In genomic region chr22:44838316-44839016, GRCh38 we compare ENCODE assay signal across 16 cellular contexts.
DNase-seq lines count a peak whose midpoint lies in the region; ATAC-seq and TF ChIP-seq lines count a peak whose summit lies in the region.
"Had no signal": no experiment of that assay in that cellular context is flagged by ENCODE, and none has a peak within 500 bp of the region (broad histone marks: within the 10 kb centered on the region; RNA-seq: fewer than 3 reads in every experiment).

No MANE protein-coding gene starts in this region.

- intact Hi-C loops in Right ventricle myocardium superior (cut with DNase I), result no loop called here
- intact Hi-C loops in CD14-positive monocyte (cut with micrococcal nuclease), result no loop called here
- intact Hi-C loops in posterior vena cava (cut with DNase I), result no loop called here
- intact Hi-C loops in colonic mucosa (cut with DNase I), result no loop called here

- no peak overlapping the region for H3K27ac Mint-ChIP-seq in CD14-positive monocyte
- no peak overlapping the region for H3K27ac Mint-ChIP-seq in activated CD8-positive, alpha-beta memory T cell treated with anti-CD3 and anti-CD28 coated beads, Interleukin-2, amount 10 ng/mL, durations not matched to agents 7 days and 5 days
- H3K27ac Mint-ChIP-seq: CD8-positive, alpha-beta T cell had no signal

- H3K36me3 ChIP-seq in right atrium auricular region (no peaks in the 10 kb centered on the region), SJCRH30 (no peaks in the 10 kb centered on the region), colonic mucosa (no peaks in the 10 kb centered on the region)
- H3K36me3 ChIP-seq: HAP-1 had no signal

- H3K27me3 ChIP-seq in right atrium auricular region (no peaks in the 10 kb centered on the region), SJCRH30 (no peaks in the 10 kb centered on the region), colonic mucosa (no peaks in the 10 kb centered on the region)

- H3K4me3 ChIP-seq in right atrium auricular region (no peak overlapping the region), SJCRH30 (no peak overlapping the region), colonic mucosa (no peak overlapping the region)
- H3K4me3 ChIP-seq: HAP-1 had no signal

- ATAC-seq in Right ventricle myocardium superior (ENCODE audit: poor library complexity), result peak; percentile 65
- ATAC-seq in activated CD8-positive, alpha-beta memory T cell treated with anti-CD3 and anti-CD28 coated beads, Interleukin-2, amount 10 ng/mL, durations not matched to agents 7 days and 5 days, result no peak
- ATAC-seq: CD8-positive, alpha-beta T cell; HepG2 had no signal

- no peak for DNase-seq in Right ventricle myocardium superior
- DNase-seq in right atrium auricular region (ENCODE audit: low spot score), result no peak
- peak; percentile 20 for DNase-seq in CD14-positive monocyte (ENCODE audit: low spot score)
- DNase-seq in SJCRH30, result peak; percentile 48 to 63
- DNase-seq in posterior vena cava (ENCODE audit: low spot score), result peak; percentile 54
- no peak for DNase-seq in activated CD4-positive, alpha-beta T cell treated with anti-CD3 and anti-CD28 coated beads, Interleukin-2, amount 50 U/mL, for 48 hours
- no peak for DNase-seq in colonic mucosa
- no peak for DNase-seq in activated CD8-positive, alpha-beta memory T cell treated with anti-CD3 and anti-CD28 coated beads, Interleukin-2, amount 10 ng/mL, durations not matched to agents 7 days and 5 days
- DNase-seq: ACHN; Caco-2; CD8-positive, alpha-beta T cell; DMS53; GF-D8 had no signal

- TF ChIP-seq CTCF in right atrium auricular region (IDR thresholded peaks at IDR 0.05) (no peak), CD14-positive monocyte (IDR thresholded peaks at IDR 0.05) (no peak), colonic mucosa (IDR thresholded peaks at IDR 0.05) (no peak)

- no peaks in the 10 kb centered on the region for H3K36me3 Mint-ChIP-seq in CD14-positive monocyte
- no peaks in the 10 kb centered on the region for H3K36me3 Mint-ChIP-seq in activated CD8-positive, alpha-beta memory T cell treated with anti-CD3 and anti-CD28 coated beads, Interleukin-2, amount 10 ng/mL, durations not matched to agents 7 days and 5 days
- H3K36me3 Mint-ChIP-seq: CD8-positive, alpha-beta T cell had no signal

- H3K9ac ChIP-seq in colonic mucosa (ENCODE audit: low read depth in 2 of 2, low read length in 2 of 2), result no peak overlapping the region

- H3K4me1 ChIP-seq in right atrium auricular region (no peaks in the 10 kb centered on the region), SJCRH30 (peaks cover 15% of the 10 kb centered on the region), colonic mucosa (no peaks in the 10 kb centered on the region)
- H3K4me1 ChIP-seq: Caco-2, HAP-1 had no signal

- no peak overlapping the region for H3K4me3 Mint-ChIP-seq in CD14-positive monocyte
- H3K4me3 Mint-ChIP-seq in activated CD8-positive, alpha-beta memory T cell treated with anti-CD3 and anti-CD28 coated beads, Interleukin-2, amount 10 ng/mL, durations not matched to agents 7 days and 5 days, result no peak overlapping the region
- H3K4me3 Mint-ChIP-seq: CD8-positive, alpha-beta T cell had no signal

- H3K27ac ChIP-seq in right atrium auricular region (no peak overlapping the region), SJCRH30 (peak overlapping the region; percentile 71), colonic mucosa (no peak overlapping the region)
- H3K27ac ChIP-seq: C4-2B had no signal

- H3K4me1 Mint-ChIP-seq in CD14-positive monocyte, result no peaks in the 10 kb centered on the region
- H3K4me1 Mint-ChIP-seq in activated CD8-positive, alpha-beta memory T cell treated with anti-CD3 and anti-CD28 coated beads, Interleukin-2, amount 10 ng/mL, durations not matched to agents 7 days and 5 days, result no peaks in the 10 kb centered on the region

- CTCF ChIA-PET in activated CD8-positive, alpha-beta memory T cell treated with anti-CD3 and anti-CD28 coated beads, Interleukin-2, amount 10 ng/mL, durations not matched to agents 7 days and 5 days (lab: Charles Lee), result no interaction called here

- H3K9me3 Mint-ChIP-seq in CD14-positive monocyte, result peaks cover 0 to 21% (median 18%) of the 10 kb centered on the region in 7 donors
- H3K9me3 Mint-ChIP-seq in activated CD8-positive, alpha-beta memory T cell treated with anti-CD3 and anti-CD28 coated beads, Interleukin-2, amount 10 ng/mL, durations not matched to agents 7 days and 5 days (ENCODE audit: low read depth), result peaks cover 6% of the 10 kb centered on the region

- peaks cover 4 to 14% (median 9%) of the 10 kb centered on the region in 3 donors for H3K27me3 Mint-ChIP-seq in CD14-positive monocyte (ENCODE audit: low read depth in 3 of 3)
- H3K27me3 Mint-ChIP-seq in activated CD8-positive, alpha-beta memory T cell treated with anti-CD3 and anti-CD28 coated beads, Interleukin-2, amount 10 ng/mL, durations not matched to agents 7 days and 5 days, result peaks cover 16% of the 10 kb centered on the region

- H3K9me3 ChIP-seq in right atrium auricular region, result peaks cover 9 to 21% of the 10 kb centered on the region in 2 donors
- H3K9me3 ChIP-seq in SJCRH30 (replicated peaks), result 0 out of 2 replicates have a peak, but pooled peaks cover 6% of the 10 kb centered on the region
- no peaks in the 10 kb centered on the region for H3K9me3 ChIP-seq in colonic mucosa
- H3K9me3 ChIP-seq: HAP-1 had no signal

Comparison
In these comparisons a context has a peak if more than half of its experiments do, and no peak if none do; other contexts are left out.
1. DNase-seq: peak in CD14-positive monocyte (single experiment), SJCRH30 (2 of 2) and posterior vena cava (single experiment); none in Right ventricle myocardium superior (single experiment), right atrium auricular region (single experiment), activated CD4-positive, alpha-beta T cell treated with anti-CD3 and anti-CD28 coated beads, Interleukin-2, amount 50 U/mL, for 48 hours (0 of 2), colonic mucosa (single experiment) and activated CD8-positive, alpha-beta memory T cell treated with anti-CD3 and anti-CD28 coated beads, Interleukin-2, amount 10 ng/mL, durations not matched to agents 7 days and 5 days (single experiment).